Comparison of ENCODE assay signal across 27 cellular contexts in the genomic region with DNA sequence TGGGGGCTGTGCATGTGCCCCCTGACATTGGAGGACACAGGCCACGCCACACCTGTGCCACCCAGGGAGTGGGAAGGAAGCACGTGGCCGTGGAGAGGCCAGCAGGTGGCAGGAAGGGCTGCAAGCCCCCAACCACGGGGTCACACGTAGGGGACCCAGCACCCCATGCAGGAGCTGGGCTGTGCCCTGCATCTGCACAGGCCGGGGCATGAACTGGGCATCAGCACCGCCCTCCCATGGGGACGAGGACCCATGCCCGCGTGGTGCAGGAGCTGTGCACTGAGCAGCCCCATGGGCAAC.
"Had no signal": no experiment of that assay in that cellular context is flagged by ENCODE, and none has a peak within 500 bp of the region (broad histone marks: within the 10 kb centered on the region; RNA-seq: fewer than 3 reads in every experiment).

No MANE protein-coding gene starts in this region.

- H3K9me3 Mint-ChIP-seq: dendritic cell treated with granulocyte-macrophage colony-stimulating factor and Interleukin-4, amounts not matched to agents 40 ng/mL and 50 ng/mL, for 4 days; effector memory CD8-positive, alpha-beta T cell; endodermal cell; mesothelial cell of epicardium had no signal

- DNase-seq: colonic mucosa; cortex of kidney; effector CD8-positive, alpha-beta T cell; effector memory CD8-positive, alpha-beta T cell; endodermal cell; erythroblast; esophagus squamous epithelium; foreskin fibroblast; foreskin melanocyte; gastrocnemius medialis; glutamatergic neuron; head of caudate nucleus; heart right ventricle; hippocampal formation; left cardiac atrium; left ventricle myocardium superior; lower lobe of right lung; mesenchymal stem cell; mucosa of descending colon had no signal

- H3K4me1 ChIP-seq: colonic mucosa, esophagus squamous epithelium, gastrocnemius medialis, heart right ventricle, left lung, lower lobe of right lung had no signal

- FAIRE-seq: endometrium, islet of Langerhans, keratinocyte had no signal

- H3K4me3 Mint-ChIP-seq: dendritic cell treated with granulocyte-macrophage colony-stimulating factor and Interleukin-4, amounts not matched to agents 40 ng/mL and 50 ng/mL, for 4 days; effector memory CD8-positive, alpha-beta T cell; endodermal cell; mesothelial cell of epicardium had no signal

- ATAC-seq: effector memory CD8-positive, alpha-beta T cell; esophagus mucosa; gastrocnemius medialis; left cardiac atrium; left lung; left ventricle myocardium superior; mucosa of descending colon had no signal

- H3K27ac ChIP-seq: colonic mucosa, epithelial cell of prostate, esophagus squamous epithelium, gastrocnemius medialis, heart right ventricle, left lung, lower lobe of right lung had no signal

- H3K4me3 ChIP-seq: colonic mucosa, esophagus squamous epithelium, gastrocnemius medialis, heart right ventricle, left lung, lower lobe of right lung, mucosa of descending colon had no signal

- H3K36me3 ChIP-seq: colonic mucosa, esophagus squamous epithelium, gastrocnemius medialis, heart right ventricle, left lung, lower lobe of right lung had no signal

- H3K27me3 ChIP-seq: colonic mucosa had no signal

- H3K36me3 Mint-ChIP-seq: mesothelial cell of epicardium had no signal

- H3K9me3 ChIP-seq: colonic mucosa, esophagus squamous epithelium, gastrocnemius medialis, heart right ventricle, left lung, lower lobe of right lung, mucosa of descending colon had no signal

- H3K4me1 Mint-ChIP-seq: endodermal cell, mesothelial cell of epicardium had no signal

- H3K27ac Mint-ChIP-seq: dendritic cell treated with granulocyte-macrophage colony-stimulating factor and Interleukin-4, amounts not matched to agents 40 ng/mL and 50 ng/mL, for 4 days; effector memory CD8-positive, alpha-beta T cell; endodermal cell; mesothelial cell of epicardium had no signal
